ENCODE assay signal across 11 cellular contexts in the genomic region with DNA sequence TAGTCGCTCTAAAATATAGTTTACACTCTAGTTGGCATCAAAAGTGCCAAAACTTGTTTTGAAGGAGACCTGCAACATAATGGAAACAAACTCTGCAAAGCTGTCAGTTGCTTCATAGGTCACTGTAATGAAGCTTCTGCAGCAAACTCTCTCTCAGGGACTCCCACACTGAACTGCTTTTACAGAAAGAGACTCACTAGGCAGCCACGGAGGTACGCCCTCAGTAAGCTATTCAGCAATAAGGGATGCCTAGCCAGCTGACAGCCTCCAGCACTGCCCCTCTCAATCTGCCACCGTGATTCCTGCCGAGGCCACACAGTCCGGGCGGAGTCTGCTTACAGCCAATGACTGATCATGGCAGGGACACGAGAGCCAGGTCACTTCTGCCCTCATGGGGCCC.
DNase-seq lines count a peak whose midpoint lies in the region; ATAC-seq and TF ChIP-seq lines count a peak whose summit lies in the region.
"Had no signal": no experiment of that assay in that cellular context is flagged by ENCODE, and none has a peak within 500 bp of the region (broad histone marks: within the 10 kb centered on the region; RNA-seq: fewer than 3 reads in every experiment).

No MANE protein-coding gene starts in this region.

- ATAC-seq in HG02870 (IDR thresholded peaks at IDR 0.05; ENCODE audit: unreplicated experiment) = no peak
- ATAC-seq in GM19328 (IDR thresholded peaks at IDR 0.05; ENCODE audit: unreplicated experiment) = no peak
- no peak for ATAC-seq in GM18505 (IDR thresholded peaks at IDR 0.05; ENCODE audit: unreplicated experiment)

- DNase-seq in LNCaP clone FGC (ENCODE audit: low read depth) (peak; percentile 93), choroid plexus epithelial cell (ENCODE audit: low read depth) (peak; percentile 55), kidney tubule cell (ENCODE audit: low spot score) (peak; percentile 59), NCI-H226 (no peak)
- DNase-seq: activated CD4-positive, CD25-positive, alpha-beta regulatory T cell treated with anti-CD3 and anti-CD28 coated beads, Interleukin-2, amount 50 U/mL, for 72 hours; activated naive CD4-positive, alpha-beta T cell treated with Interleukin-2 at 50 U/mL for 16 hours; GOT3 had no signal

- H3K27ac ChIP-seq in 22Rv1 = peak overlapping the region; percentile 93

- H3K4me3 ChIP-seq in LNCaP clone FGC (ENCODE audit: low read depth, low read length) = peak overlapping the region; percentile 33
- H3K4me3 ChIP-seq in choroid plexus epithelial cell (ENCODE audit: low read depth, low read length) = no peak overlapping the region

- TF ChIP-seq POLR2A in GM18505 (IDR thresholded peaks at IDR 0.05; ENCODE audit: borderline replicate concordance, extremely low read depth, insufficient read depth, insufficient read length) = no peak

- TF ChIP-seq CTCF in 22Rv1 (IDR thresholded peaks at IDR 0.05) (no peak), LNCaP clone FGC (IDR thresholded peaks at IDR 0.05; ENCODE audit: control insufficient read depth, extremely low read depth, insufficient read depth) (peak; percentile 12), choroid plexus epithelial cell (conservative IDR thresholded peaks at IDR 0.05; ENCODE audit: low read depth, low read length) (no peak)
